ENCODE assay signal across 1 cellular context in genomic region chr9:16352232-16352631, GRCh38.
TF ChIP-seq lines count a peak whose summit lies in the region.

No MANE protein-coding gene starts in this region.

TF ChIP-seq in A549, 52 proteins besides CTCF, POLR2A, EP300 and RAD21 (continued from another document):
- TF ChIP-seq USF2 (IDR thresholded peaks at IDR 0.05), result no peak
- TF ChIP-seq TP53 (CRISPR knock-in tag; IDR thresholded peaks at IDR 0.05), result no peak
- TF ChIP-seq ZFP36 (IDR thresholded peaks at IDR 0.05; ENCODE audit: borderline replicate concordance, partially characterized antibody), result no peak
- TF ChIP-seq MYC (IDR thresholded peaks at IDR 0.05; ENCODE audit: borderline replicate concordance, low read length), result no peak
- TF ChIP-seq ZC3H11A (IDR thresholded peaks at IDR 0.05), result no peak
- no peak for TF ChIP-seq EHMT2 (IDR thresholded peaks at IDR 0.05; ENCODE audit: low read depth)
- TF ChIP-seq HOXB5 (CRISPR knock-in tag; IDR thresholded peaks at IDR 0.05), result no peak
- TF ChIP-seq HOXA7 (CRISPR knock-in tag; IDR thresholded peaks at IDR 0.05), result no peak
- TF ChIP-seq FOXS1 (CRISPR knock-in tag; IDR thresholded peaks at IDR 0.05), result no peak
- TF ChIP-seq SMC3 (IDR thresholded peaks at IDR 0.05), result no peak
- no peak for TF ChIP-seq E2F6 (IDR thresholded peaks at IDR 0.05; ENCODE audit: borderline replicate concordance, low read depth)
- TF ChIP-seq NR3C1 (IDR thresholded peaks at IDR 0.05), result no peak
- no peak for TF ChIP-seq KDM1A (IDR thresholded peaks at IDR 0.05; ENCODE audit: low read depth)
- TF ChIP-seq GATA3 (IDR thresholded peaks at IDR 0.05; ENCODE audit: borderline replicate concordance), result no peak
- TF ChIP-seq ELK1 (IDR thresholded peaks at IDR 0.05; ENCODE audit: low read depth, low read length), result no peak
TF ChIP-seq in A549: peak in this region for 0.
